ENCODE assay signal across 1 cellular context in genomic region chr15:34810455-34811146, GRCh38.
TF ChIP-seq lines count a peak whose summit lies in the region.

No MANE protein-coding gene starts in this region.

TF ChIP-seq in IMR-90, 13 proteins besides CTCF, POLR2A, EP300 and RAD21 (continued from another document):
- TF ChIP-seq USF2 (IDR thresholded peaks at IDR 0.05; ENCODE audit: low read depth, low read length) (peak; percentile 57; the same call in 1 of the 2 replicates), NFE2L2 (IDR thresholded peaks at IDR 0.05; ENCODE audit: low read depth, low read length) (peak; percentile 92), MAFK (IDR thresholded peaks at IDR 0.05; ENCODE audit: low read depth, low read length) (peak; percentile 18; the same call in 1 of the 2 replicates)
